16 cellular contexts compared by ENCODE assay signal in the genomic region with DNA sequence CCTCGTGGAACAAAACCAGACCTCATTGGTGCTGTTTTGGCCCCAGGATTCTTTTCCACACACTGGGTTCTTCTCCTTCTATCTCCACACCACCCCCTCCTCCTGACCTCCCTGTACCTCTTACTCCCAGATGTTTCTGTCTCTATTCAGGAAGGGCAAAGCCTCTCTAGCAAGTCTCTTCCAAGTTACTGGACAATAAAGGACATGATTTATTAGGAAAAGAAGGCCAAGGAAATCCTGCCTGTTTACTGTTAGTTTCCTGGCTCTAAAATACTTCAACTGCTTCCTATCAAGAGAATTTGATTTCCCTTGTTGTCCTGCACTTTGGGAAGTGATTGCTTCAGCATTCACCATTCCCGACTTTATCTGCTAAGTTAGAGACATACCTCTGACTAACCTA.
DNase-seq lines count a peak whose midpoint lies in the region; ATAC-seq and TF ChIP-seq lines count a peak whose summit lies in the region.
"Had no signal": no experiment of that assay in that cellular context is flagged by ENCODE, and none has a peak within 500 bp of the region (broad histone marks: within the 10 kb centered on the region; RNA-seq: fewer than 3 reads in every experiment).

No MANE protein-coding gene starts in this region.

- ATAC-seq in GM18909 (IDR thresholded peaks at IDR 0.05; ENCODE audit: poor library complexity, unreplicated experiment) = no peak
- ATAC-seq in CD4-positive, alpha-beta T cell (ENCODE audit: poor library complexity) = no peak
- ATAC-seq: A549 had no signal

- H3K27me3 ChIP-seq in endodermal cell (ENCODE audit: control insufficient read depth, insufficient read depth, low read length, poor library complexity, severe bottlenecking) (no peaks in the 10 kb centered on the region), uterus (no peaks in the 10 kb centered on the region)
- peaks cover 6% of the 10 kb centered on the region for H3K27me3 ChIP-seq in CD4-positive, alpha-beta T cell (ENCODE audit: control insufficient read depth, insufficient read depth, low read length)

- H3K27me3 Mint-ChIP-seq in endodermal cell (ENCODE audit: insufficient read depth) (no peaks in the 10 kb centered on the region), mesothelial cell of epicardium (ENCODE audit: low read depth) (peaks cover 15% of the 10 kb centered on the region), progenitor cell of endocrine pancreas (peaks cover 9% of the 10 kb centered on the region)
- H3K27me3 Mint-ChIP-seq in CD4-positive, alpha-beta T cell = peaks cover 22% of the 10 kb centered on the region
- H3K27me3 Mint-ChIP-seq: IgD-negative memory B cell had no signal

- no peak overlapping the region for H3K9ac ChIP-seq in endodermal cell (ENCODE audit: extremely low read depth, low read length, poor library complexity, severe bottlenecking)

- peaks cover 3% of the 10 kb centered on the region for H3K4me1 ChIP-seq in endodermal cell (ENCODE audit: control insufficient read depth, insufficient read depth, low read length)
- H3K4me1 ChIP-seq in uterus = peaks cover 0 to 5% of the 10 kb centered on the region in 2 donors
- H3K4me1 ChIP-seq: A549, Caco-2, HAP-1 had no signal

- H3K27ac Mint-ChIP-seq in endodermal cell (peak overlapping the region; percentile 31), mesothelial cell of epicardium (peak overlapping the region; percentile 59), progenitor cell of endocrine pancreas (peak overlapping the region; percentile 35)
- no peak overlapping the region for H3K27ac Mint-ChIP-seq in CD4-positive, alpha-beta T cell
- H3K27ac Mint-ChIP-seq: CD14-positive monocyte; CD8-positive, alpha-beta memory T cell; IgD-negative memory B cell had no signal

- H3K9me3 ChIP-seq in endodermal cell (ENCODE audit: control insufficient read depth, low read length) (no peaks in the 10 kb centered on the region), uterus (no peaks in the 10 kb centered on the region)
- H3K9me3 ChIP-seq in CD4-positive, alpha-beta T cell (ENCODE audit: control insufficient read depth, low read length) = no peaks in the 10 kb centered on the region
- H3K9me3 ChIP-seq: A549, Caco-2, HAP-1 had no signal

- POLR2A ChIA-PET in CD4-positive, alpha-beta T cell (lab: Charles Lee) = no interaction called here

- 80 to 88% methylated on average over 2 of the region's 2 CpGs for WGBS in endodermal cell (ENCODE audit: insufficient coverage in 1 of 2, insufficient read length in 1 of 2), 2 experiments

- H3K36me3 Mint-ChIP-seq in endodermal cell (ENCODE audit: low read depth) (no peaks in the 10 kb centered on the region), mesothelial cell of epicardium (peaks cover 2% of the 10 kb centered on the region), progenitor cell of endocrine pancreas (ENCODE audit: insufficient read depth) (no peaks in the 10 kb centered on the region)
- H3K36me3 Mint-ChIP-seq in CD4-positive, alpha-beta T cell (ENCODE audit: low read depth) = no peaks in the 10 kb centered on the region
- H3K36me3 Mint-ChIP-seq: CD14-positive monocyte; CD8-positive, alpha-beta memory T cell; IgD-negative memory B cell had no signal

- H3K27ac ChIP-seq in endodermal cell (ENCODE audit: low read depth, low read length) (no peak overlapping the region), uterus (peak overlapping the region; percentile 73 to 74)
- H3K27ac ChIP-seq in CD4-positive, alpha-beta T cell (ENCODE audit: low read depth, low read length) = no peak overlapping the region
- H3K27ac ChIP-seq: A549 had no signal

- no peak for DNase-seq in endodermal cell
- no peak for DNase-seq in mesothelial cell of epicardium (ENCODE audit: low spot score in 2 of 2, unreplicated experiment in 2 of 2)
- no peak for DNase-seq in progenitor cell of endocrine pancreas (ENCODE audit: low spot score, unreplicated experiment)
- peak; percentile 46 to 48 for DNase-seq in uterus
- DNase-seq in HuH-7 (ENCODE audit: low spot score) = no peak
- no peak for DNase-seq in CD4-positive, alpha-beta T cell
- DNase-seq: Caco-2; CD8-positive, alpha-beta memory T cell; DMS53; GF-D8; KG1 had no signal

- H3K4me1 Mint-ChIP-seq in endodermal cell = peaks cover 24% of the 10 kb centered on the region
- peaks cover 24% of the 10 kb centered on the region for H3K4me1 Mint-ChIP-seq in mesothelial cell of epicardium
- peaks cover 8% of the 10 kb centered on the region for H3K4me1 Mint-ChIP-seq in progenitor cell of endocrine pancreas (ENCODE audit: low read depth)
- no peaks in the 10 kb centered on the region for H3K4me1 Mint-ChIP-seq in CD4-positive, alpha-beta T cell (ENCODE audit: low read depth)
- H3K4me1 Mint-ChIP-seq: CD14-positive monocyte; CD8-positive, alpha-beta memory T cell had no signal

- H3K4me3 Mint-ChIP-seq in endodermal cell (no peak overlapping the region), mesothelial cell of epicardium (no peak overlapping the region), progenitor cell of endocrine pancreas (ENCODE audit: low read depth) (no peak overlapping the region)
- H3K4me3 Mint-ChIP-seq in CD4-positive, alpha-beta T cell = no peak overlapping the region
- H3K4me3 Mint-ChIP-seq: CD14-positive monocyte; CD8-positive, alpha-beta memory T cell; IgD-negative memory B cell had no signal

- intact Hi-C loops in uterus (cut with DNase I; ENCODE audit: low total_unique reads) = no loop called here
- intact Hi-C loops in CD4-positive, alpha-beta T cell (cut with DNase I, micrococcal nuclease) = no loop called here

- no peak for TF ChIP-seq POLR2A in uterus (IDR thresholded peaks at IDR 0.05)

- TF ChIP-seq CTCF in endodermal cell (conservative IDR thresholded peaks at IDR 0.05) (no peak), mesothelial cell of epicardium (IDR thresholded peaks at IDR 0.05; ENCODE audit: unreplicated experiment) (no peak), progenitor cell of endocrine pancreas (IDR thresholded peaks at IDR 0.05; ENCODE audit: unreplicated experiment) (no peak), uterus (IDR thresholded peaks at IDR 0.05) (no peak)
- TF ChIP-seq CTCF in CD4-positive, alpha-beta T cell (IDR thresholded peaks at IDR 0.05) = no peak

- H3K9me3 Mint-ChIP-seq in endodermal cell (no peaks in the 10 kb centered on the region), mesothelial cell of epicardium (peaks cover 3% of the 10 kb centered on the region), progenitor cell of endocrine pancreas (ENCODE audit: low read depth) (no peaks in the 10 kb centered on the region)
- no peaks in the 10 kb centered on the region for H3K9me3 Mint-ChIP-seq in CD4-positive, alpha-beta T cell

- CTCF ChIA-PET in CD4-positive, alpha-beta T cell (lab: Charles Lee) = no interaction called here

- H3K36me3 ChIP-seq in endodermal cell (ENCODE audit: control insufficient read depth, insufficient read depth, low read length) (no peaks in the 10 kb centered on the region), uterus (no peaks in the 10 kb centered on the region)
- H3K36me3 ChIP-seq: HAP-1 had no signal

- H3K4me3 ChIP-seq in endodermal cell (ENCODE audit: low read length) = peak overlapping the region; percentile 13
- H3K4me3 ChIP-seq in uterus = no peak overlapping the region
- H3K4me3 ChIP-seq: A549, HAP-1 had no signal

Comparison
In these comparisons a context has a peak if more than half of its experiments do, and no peak if none do; other contexts are left out.
1. DNase-seq: peak in uterus (2 of 2); none in endodermal cell (single experiment), mesothelial cell of epicardium (0 of 2), progenitor cell of endocrine pancreas (single experiment), HuH-7 (single experiment) and CD4-positive, alpha-beta T cell (0 of 10).
2. H3K27ac ChIP-seq: peak in uterus (2 of 2); none in endodermal cell (single experiment) and CD4-positive, alpha-beta T cell (single experiment).